20 cellular contexts compared by ENCODE assay signal in the genomic region with DNA sequence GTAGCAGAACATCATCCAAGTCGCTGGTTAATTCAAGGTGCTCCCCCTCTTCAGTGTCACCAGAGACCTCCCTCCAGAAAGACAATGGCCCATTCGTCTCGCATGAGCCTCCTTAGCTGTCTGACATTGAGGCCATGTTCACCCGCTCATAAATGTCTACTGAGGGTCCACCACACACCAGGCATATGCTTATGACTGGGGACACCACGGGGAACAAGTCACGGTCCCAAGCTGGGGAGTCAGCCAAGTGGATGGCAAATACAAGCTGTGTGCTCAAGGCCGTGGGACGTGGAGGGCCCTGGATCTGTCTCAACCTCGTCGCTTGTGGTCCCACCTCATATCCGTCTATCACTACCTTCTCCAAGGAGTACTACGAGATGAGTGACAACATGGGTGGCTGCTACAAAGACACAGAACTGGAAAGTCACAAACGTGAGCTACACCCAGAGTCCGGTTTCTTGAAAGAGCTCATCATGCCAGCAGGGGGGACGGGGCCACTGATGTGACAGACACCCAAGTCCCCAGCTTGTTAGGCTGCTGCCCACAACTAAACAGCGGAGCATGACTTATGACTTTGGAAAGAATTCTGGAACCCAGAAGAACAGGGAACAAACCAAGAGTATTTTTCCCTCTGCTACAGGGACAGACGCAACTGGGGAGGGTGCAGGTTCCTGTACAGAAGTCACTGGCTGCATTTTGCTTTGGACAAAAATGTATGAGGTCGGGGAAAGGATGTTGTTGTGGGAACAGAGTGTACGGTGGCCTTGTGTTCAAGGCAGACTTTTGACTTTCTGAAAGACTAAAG.
DNase-seq lines count a peak whose midpoint lies in the region; ATAC-seq and TF ChIP-seq lines count a peak whose summit lies in the region.
"Had no signal": no experiment of that assay in that cellular context is flagged by ENCODE, and none has a peak within 500 bp of the region (broad histone marks: within the 10 kb centered on the region; RNA-seq: fewer than 3 reads in every experiment).

No MANE protein-coding gene starts in this region.

- H3K36me3 ChIP-seq in left ventricle myocardium inferior (no peaks in the 10 kb centered on the region), esophagus muscularis mucosa (no peaks in the 10 kb centered on the region), vagina (no peaks in the 10 kb centered on the region)

- no peak overlapping the region for H3K4me3 Mint-ChIP-seq in osteocyte (ENCODE audit: unreplicated experiment)
- H3K4me3 Mint-ChIP-seq: CD4-positive, alpha-beta memory T cell had no signal

- H3K27me3 Mint-ChIP-seq in osteocyte (ENCODE audit: unreplicated experiment): no peaks in the 10 kb centered on the region
- H3K27me3 Mint-ChIP-seq: CD4-positive, alpha-beta memory T cell had no signal

- no peaks in the 10 kb centered on the region for H3K27me3 ChIP-seq in left ventricle myocardium inferior (ENCODE audit: low read depth)
- H3K27me3 ChIP-seq in esophagus muscularis mucosa: no peaks in the 10 kb centered on the region
- H3K27me3 ChIP-seq in vagina: no peaks in the 10 kb centered on the region

- TF ChIP-seq CTCF in left ventricle myocardium inferior (IDR thresholded peaks at IDR 0.05; ENCODE audit: borderline replicate concordance) (no peak), esophagus muscularis mucosa (IDR thresholded peaks at IDR 0.05) (no peak), osteocyte (IDR thresholded peaks at IDR 0.05) (no peak), vagina (IDR thresholded peaks at IDR 0.05) (no peak)

- peaks cover under 1% of the 10 kb centered on the region for H3K9me3 Mint-ChIP-seq in osteocyte (ENCODE audit: unreplicated experiment)
- H3K9me3 Mint-ChIP-seq: CD4-positive, alpha-beta memory T cell had no signal

- peaks cover 50% of the 10 kb centered on the region for H3K4me1 ChIP-seq in left ventricle myocardium inferior
- peaks cover 19 to 29% (median 23%) of the 10 kb centered on the region in 4 donors for H3K4me1 ChIP-seq in esophagus muscularis mucosa
- no peaks in the 10 kb centered on the region for H3K4me1 ChIP-seq in vagina

- H3K27ac Mint-ChIP-seq in osteocyte (ENCODE audit: unreplicated experiment): no peak overlapping the region
- H3K27ac Mint-ChIP-seq: CD4-positive, alpha-beta memory T cell had no signal

- H3K4me1 Mint-ChIP-seq in osteocyte (ENCODE audit: unreplicated experiment): peaks cover 15% of the 10 kb centered on the region

- no peak for DNase-seq in left ventricle myocardium inferior
- no peak for DNase-seq in cardiac septum (ENCODE audit: low spot score)
- DNase-seq in esophagus muscularis mucosa (ENCODE audit: extremely low spot score): peak; percentile 88
- DNase-seq in osteocyte (ENCODE audit: extremely low spot score, unreplicated experiment): peak; percentile 62
- peak; percentile 70 to 75 for DNase-seq in vagina (ENCODE audit: extremely low spot score in 2 of 2)
- DNase-seq: C1 segment of cervical spinal cord; CD4-positive, alpha-beta memory T cell; COR-L47; DMS53; NCI-H1048; NCI-H1417; NCI-H1694; NCI-H2081; NCI-H2227 treated with DMSO at 0.1 percent for 48 hours; NCI-H526 treated with DMSO at 0.1 percent for 48 hours; RPMI8226; SHP77 treated with DMSO at 0.1 percent for 48 hours had no signal

- WGBS in esophagus muscularis mucosa: 93% methylated on average over 19 of the region's 19 CpGs

- H3K9me3 ChIP-seq in left ventricle myocardium inferior (replicated peaks) (no peaks in the 10 kb centered on the region), esophagus muscularis mucosa (no peaks in the 10 kb centered on the region), vagina (no peaks in the 10 kb centered on the region)

- TF ChIP-seq POLR2A in esophagus muscularis mucosa (IDR thresholded peaks at IDR 0.05; ENCODE audit: low read depth): no peak
- no peak for TF ChIP-seq POLR2A in vagina (IDR thresholded peaks at IDR 0.05)

- H3K4me3 ChIP-seq in left ventricle myocardium inferior (no peak overlapping the region), esophagus muscularis mucosa (no peak overlapping the region), vagina (no peak overlapping the region)

- H3K27ac ChIP-seq in left ventricle myocardium inferior (replicated peaks) (peak overlapping the region; percentile 65), esophagus muscularis mucosa (replicated peaks in 1 of 4) (no peak overlapping the region), vagina (no peak overlapping the region)

- H3K36me3 Mint-ChIP-seq in osteocyte (ENCODE audit: unreplicated experiment): peaks cover 2% of the 10 kb centered on the region
- H3K36me3 Mint-ChIP-seq: CD4-positive, alpha-beta memory T cell had no signal

- intact Hi-C loops in left ventricle myocardium inferior (cut with micrococcal nuclease) (no loop called here), cardiac septum (cut with DNase I) (no loop called here), esophagus muscularis mucosa (cut with DNase I) (no loop called here), vagina (cut with DNase I) (no loop called here)

- TF ChIP-seq EP300 in esophagus muscularis mucosa (IDR thresholded peaks at IDR 0.05): no peak

- ATAC-seq in GM21390 (IDR thresholded peaks at IDR 0.05; ENCODE audit: unreplicated experiment): no peak
- no peak for ATAC-seq in HG03280 (IDR thresholded peaks at IDR 0.05; ENCODE audit: unreplicated experiment)
- ATAC-seq: HCT116 had no signal

Comparison
In these comparisons a context has a peak if more than half of its experiments do, and no peak if none do; other contexts are left out.
1. DNase-seq: peak in esophagus muscularis mucosa (single experiment), osteocyte (single experiment) and vagina (2 of 2); none in left ventricle myocardium inferior (single experiment) and cardiac septum (single experiment).